ENCODE assay signal across 1 cellular context in genomic region chr10:119853584-119853983, GRCh38.
TF ChIP-seq lines count a peak whose summit lies in the region.

No MANE protein-coding gene starts in this region.

TF ChIP-seq in GM12878, 131 proteins besides CTCF, POLR2A, EP300 and RAD21 (continued from another document):
- TF ChIP-seq ZBTB33 (IDR thresholded peaks at IDR 0.05) (no peak), ZNF207 (IDR thresholded peaks at IDR 0.05; ENCODE audit: borderline replicate concordance) (no peak), RAD51 (IDR thresholded peaks at IDR 0.05) (no peak), ELK1 (IDR thresholded peaks at IDR 0.05; ENCODE audit: low read depth, low read length) (no peak), ZNF384 (IDR thresholded peaks at IDR 0.05; ENCODE audit: borderline replicate concordance, low read depth, low read length) (no peak), NR2C2 (IDR thresholded peaks at IDR 0.05; ENCODE audit: borderline replicate concordance, control insufficient read depth, insufficient read length, low read depth) (no peak), ZNF274 (IDR thresholded peaks at IDR 0.05; ENCODE audit: insufficient read depth, insufficient read length) (no peak), IRF3 (IDR thresholded peaks at IDR 0.05) (no peak), NR2C1 (IDR thresholded peaks at IDR 0.05) (no peak), NBN (IDR thresholded peaks at IDR 0.05) (no peak), TARDBP (IDR thresholded peaks at IDR 0.05; ENCODE audit: borderline replicate concordance) (no peak), YY1 (IDR thresholded peaks at IDR 0.05; ENCODE audit: low read depth, low read length) (no peak)
